Comparison of ENCODE assay signal across 13 cellular contexts in the genomic region with DNA sequence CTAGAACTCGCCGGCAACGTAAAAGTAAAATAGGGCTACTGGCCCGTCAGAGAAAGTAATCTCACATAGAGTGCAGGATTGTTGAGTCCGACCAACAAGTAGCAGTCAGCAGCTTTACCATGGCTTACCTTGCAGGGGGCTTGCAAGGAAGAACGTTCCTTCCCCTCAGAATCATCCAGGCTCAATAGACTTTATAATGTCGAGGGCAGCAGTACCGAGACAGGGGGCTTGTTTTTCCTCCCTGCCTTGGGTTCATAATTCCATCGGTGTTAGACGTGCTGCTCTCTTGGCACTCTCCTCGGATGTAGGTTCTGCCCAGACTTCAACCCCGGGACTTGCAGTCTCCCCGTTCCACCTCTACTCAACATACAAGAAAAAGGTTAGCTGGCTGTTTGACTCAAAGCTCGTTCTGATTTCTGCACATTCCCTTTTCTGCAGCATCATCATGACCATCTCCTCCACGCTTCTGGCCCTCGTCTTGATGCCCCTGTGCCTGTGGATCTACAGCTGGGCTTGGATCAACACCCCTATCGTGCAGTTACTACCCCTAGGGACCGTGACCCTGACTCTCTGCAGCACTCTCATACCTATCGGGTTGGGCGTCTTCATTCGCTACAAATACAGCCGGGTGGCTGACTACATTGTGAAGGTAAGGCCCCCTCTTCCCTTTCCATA. TPM values are rescaled to one million over a fixed set of nuclear protein-coding genes. Genes with fewer than 3 reads are reported as not detected.
DNase-seq lines count a peak whose midpoint lies in the region; ATAC-seq lines count a peak whose summit lies in the region.
"Had no signal": no experiment of that assay in that cellular context is flagged by ENCODE, and none has a peak within 500 bp of the region (broad histone marks: within the 10 kb centered on the region; RNA-seq: fewer than 3 reads in every experiment).

No MANE protein-coding gene starts in this region.

- no peaks in the 10 kb centered on the region for H3K36me3 ChIP-seq in CD4-positive, CD25-positive, alpha-beta regulatory T cell (ENCODE audit: control insufficient read depth, insufficient read depth, low read length)

- peaks cover 0 to 7% (median 0%) of the 10 kb centered on the region in 7 donors for H3K9me3 Mint-ChIP-seq in CD4-positive, CD25-positive, alpha-beta regulatory T cell
- no peaks in the 10 kb centered on the region for H3K9me3 Mint-ChIP-seq in activated T-helper 17 cell treated with anti-CD3 and anti-CD28 coated beads, Interleukin-2, amount 50 U/mL, for 72 hours
- peaks cover 0 to 6% (median 0%) of the 10 kb centered on the region in 7 donors for H3K9me3 Mint-ChIP-seq in naive B cell

- H3K4me3 Mint-ChIP-seq in CD4-positive, CD25-positive, alpha-beta regulatory T cell, result peak overlapping the region; percentile 4 to 75 (median 46)
- peak overlapping the region; percentile 62 for H3K4me3 Mint-ChIP-seq in activated T-helper 17 cell treated with anti-CD3 and anti-CD28 coated beads, Interleukin-2, amount 50 U/mL, for 72 hours
- peak overlapping the region; percentile 44 to 87 (median 82) for H3K4me3 Mint-ChIP-seq in naive B cell

- no peak overlapping the region for H3K27ac Mint-ChIP-seq in CD4-positive, CD25-positive, alpha-beta regulatory T cell
- no peak overlapping the region for H3K27ac Mint-ChIP-seq in activated T-helper 17 cell treated with anti-CD3 and anti-CD28 coated beads, Interleukin-2, amount 50 U/mL, for 72 hours
- H3K27ac Mint-ChIP-seq in naive B cell, result peak overlapping the region in 2 of 6 donors; percentile 18 to 68

- H3K36me3 Mint-ChIP-seq in CD4-positive, CD25-positive, alpha-beta regulatory T cell, result no peaks in the 10 kb centered on the region
- H3K36me3 Mint-ChIP-seq in activated T-helper 17 cell treated with anti-CD3 and anti-CD28 coated beads, Interleukin-2, amount 50 U/mL, for 72 hours (ENCODE audit: low read depth), result no peaks in the 10 kb centered on the region
- H3K36me3 Mint-ChIP-seq in naive B cell, result no peaks in the 10 kb centered on the region

- H3K4me3 ChIP-seq in CD4-positive, CD25-positive, alpha-beta regulatory T cell (ENCODE audit: low read depth, low read length), result no peak overlapping the region
- H3K4me3 ChIP-seq: lung had no signal

- H3K27me3 Mint-ChIP-seq in CD4-positive, CD25-positive, alpha-beta regulatory T cell, result peaks cover 83% of the 10 kb centered on the region
- peaks cover 57% of the 10 kb centered on the region for H3K27me3 Mint-ChIP-seq in activated T-helper 17 cell treated with anti-CD3 and anti-CD28 coated beads, Interleukin-2, amount 50 U/mL, for 72 hours
- peaks cover 60 to 66% (median 65%) of the 10 kb centered on the region in 3 donors for H3K27me3 Mint-ChIP-seq in naive B cell

- ATAC-seq in CD4-positive, CD25-positive, alpha-beta regulatory T cell (ENCODE audit: low read depth in 2 of 2), result no peak
- no peak for ATAC-seq in activated T-helper 17 cell treated with anti-CD3 and anti-CD28 coated beads, Interleukin-2, amount 50 U/mL, for 72 hours (replicated peaks)
- ATAC-seq in naive B cell (ENCODE audit: low read depth in 2 of 2), result no peak
- ATAC-seq in HG03565 (IDR thresholded peaks at IDR 0.05; ENCODE audit: unreplicated experiment), result no peak

- peaks cover 19% of the 10 kb centered on the region for H3K4me1 ChIP-seq in CD4-positive, CD25-positive, alpha-beta regulatory T cell (ENCODE audit: control insufficient read depth, insufficient read depth, low read length, poor library complexity, severe bottlenecking)

- no peak for DNase-seq in CD4-positive, CD25-positive, alpha-beta regulatory T cell
- peak; percentile 48 for DNase-seq in DMS79 treated with DMSO at 0.1 percent for 48 hours (lab: John Stamatoyannopoulos, UW)
- DNase-seq in naive B cell, result no peak
- no peak for DNase-seq in NCI-H524 treated with DMSO at 0.1 percent for 48 hours (lab: John Stamatoyannopoulos, UW)
- DNase-seq in activated CD8-positive, alpha-beta memory T cell treated with anti-CD3 and anti-CD28 coated beads, Interleukin-2, amount 50 U/mL, for 4 hours, result no peak
- DNase-seq: head of caudate nucleus; NCI-H526 treated with DMSO at 0.1 percent for 48 hours; stimulated activated CD4-positive, alpha-beta T cell treated with anti-CD3 and anti-CD28 coated beads, Interleukin-2, amount 100 ng/mL, for 48 hours had no signal

- peaks cover 66% of the 10 kb centered on the region for H3K27me3 ChIP-seq in CD4-positive, CD25-positive, alpha-beta regulatory T cell (ENCODE audit: control insufficient read depth, insufficient read depth, low read length)

- H3K4me1 Mint-ChIP-seq in CD4-positive, CD25-positive, alpha-beta regulatory T cell, result peaks cover 0 to 22% (median 2%) of the 10 kb centered on the region in 4 donors
- no peaks in the 10 kb centered on the region for H3K4me1 Mint-ChIP-seq in activated T-helper 17 cell treated with anti-CD3 and anti-CD28 coated beads, Interleukin-2, amount 50 U/mL, for 72 hours
- peaks cover 10 to 23% (median 15%) of the 10 kb centered on the region in 3 donors for H3K4me1 Mint-ChIP-seq in naive B cell

- no peaks in the 10 kb centered on the region for H3K9me3 ChIP-seq in CD4-positive, CD25-positive, alpha-beta regulatory T cell (ENCODE audit: control insufficient read depth in 2 of 2, low read length in 2 of 2)

- H3K27ac ChIP-seq in CD4-positive, CD25-positive, alpha-beta regulatory T cell (ENCODE audit: insufficient read depth, low read length, poor library complexity, severe bottlenecking), result no peak overlapping the region

RNA-seq across cellular contexts. Expression of gene SLC10A4, which starts 1.5 kb away (rescaled TPM):
- total RNA-seq in CD4-positive, CD25-positive, alpha-beta regulatory T cell, result not detected
- not detected for polyA plus RNA-seq in CD4-positive, CD25-positive, alpha-beta regulatory T cell
- not detected for total RNA-seq in activated T-helper 17 cell treated with anti-CD3 and anti-CD28 coated beads, Interleukin-2, amount 50 U/mL, for 72 hours
- under 1 TPM in 1 of 6 donors, not detected in 5; 0.16 TPM for polyA plus RNA-seq in naive B cell (ENCODE audit: low read depth in 6 of 6)

RNA-seq across cellular contexts. Expression of gene ZAR1, which starts 5.4 kb away (rescaled TPM):
- not detected for total RNA-seq in CD4-positive, CD25-positive, alpha-beta regulatory T cell
- not detected for polyA plus RNA-seq in CD4-positive, CD25-positive, alpha-beta regulatory T cell
- total RNA-seq in activated T-helper 17 cell treated with anti-CD3 and anti-CD28 coated beads, Interleukin-2, amount 50 U/mL, for 72 hours, result not detected
- not detected for polyA plus RNA-seq in naive B cell (ENCODE audit: low read depth in 6 of 6)
- total RNA-seq: activated CD8-positive, alpha-beta memory T cell treated with anti-CD3 and anti-CD28 coated beads for 36 hours; lung; posterior vena cava had no signal
